In genomic region chr15:82810061-82810862, GRCh38 we compare ENCODE assay signal across 8 cellular contexts. TPM values are rescaled to one million over a fixed set of nuclear protein-coding genes. Genes with fewer than 3 reads are reported as not detected.
DNase-seq lines count a peak whose midpoint lies in the region; ATAC-seq and TF ChIP-seq lines count a peak whose summit lies in the region.

No MANE protein-coding gene starts in this region.

- H3K9me3 ChIP-seq in ES-I3 (ENCODE audit: control insufficient read depth, insufficient read depth, low read length), result no peaks in the 10 kb centered on the region
- H3K9me3 ChIP-seq in mononuclear cell (ENCODE audit: low read depth, low read length), result no peaks in the 10 kb centered on the region
- no peaks in the 10 kb centered on the region for H3K9me3 ChIP-seq in thymus (ENCODE audit: control insufficient read depth)

- WGBS in thymus, result under 1% methylated on average over 80 of the region's 80 CpGs

- H3K4me3 Mint-ChIP-seq in effector memory CD8-positive, alpha-beta T cell, result peak overlapping the region; percentile 86 to 90

- H3K27ac ChIP-seq in thymus (ENCODE audit: low read depth), result peak overlapping the region; percentile 97

- H3K9me3 Mint-ChIP-seq in effector memory CD8-positive, alpha-beta T cell, result no peaks in the 10 kb centered on the region

- H3K36me3 ChIP-seq in ES-I3 (ENCODE audit: insufficient read depth, low read length) (peaks cover 3% of the 10 kb centered on the region; the same call in 1 of the 2 replicates), thymus (ENCODE audit: control insufficient read depth, insufficient read depth) (no peaks in the 10 kb centered on the region)

- H3K4me3 ChIP-seq in LNCaP clone FGC (ENCODE audit: low read depth, low read length) (peak overlapping the region; percentile 68), mononuclear cell (ENCODE audit: low read length) (peak overlapping the region; percentile 94), thymus (ENCODE audit: low read length) (peak overlapping the region; percentile 98)

- DNase-seq in LNCaP clone FGC (ENCODE audit: low read depth) (no peak), NCI-H2029 treated with DMSO at 0.1 percent for 48 hours (lab: John Stamatoyannopoulos, UW) (no peak)
- peak; percentile 12 for DNase-seq in activated CD4-positive, alpha-beta T cell treated with anti-CD3 and anti-CD28 coated beads for 1 hour
- DNase-seq in effector memory CD8-positive, alpha-beta T cell, result peak; percentile 16 to 27 (median 24)

- no peak for TF ChIP-seq CTCF in LNCaP clone FGC (IDR thresholded peaks at IDR 0.05; ENCODE audit: control insufficient read depth, extremely low read depth, insufficient read depth)

- H3K27ac Mint-ChIP-seq in effector memory CD8-positive, alpha-beta T cell, result peak overlapping the region; percentile 97

- peak overlapping the region; percentile 83 for H3K9ac ChIP-seq in ES-I3 (ENCODE audit: low read depth, low read length)

- H3K36me3 Mint-ChIP-seq in effector memory CD8-positive, alpha-beta T cell (ENCODE audit: insufficient read depth), result peaks cover 54% of the 10 kb centered on the region

- no peaks in the 10 kb centered on the region for H3K27me3 Mint-ChIP-seq in effector memory CD8-positive, alpha-beta T cell

- peaks cover 20 to 40% of the 10 kb centered on the region in 2 donors for H3K4me1 Mint-ChIP-seq in effector memory CD8-positive, alpha-beta T cell (ENCODE audit: low read depth in 2 of 2)

- ATAC-seq in GM21737 (IDR thresholded peaks at IDR 0.05; ENCODE audit: unreplicated experiment), result peak; percentile 15
- ATAC-seq in effector memory CD8-positive, alpha-beta T cell (replicated peaks), result peak; percentile 19

- H3K4me1 ChIP-seq in ES-I3 (ENCODE audit: insufficient read depth, low read length) (peaks cover 6% of the 10 kb centered on the region; the same call in 1 of the 2 replicates), mononuclear cell (ENCODE audit: insufficient read depth, low read length) (peaks cover 20% of the 10 kb centered on the region), thymus (ENCODE audit: control insufficient read depth, insufficient read depth, low read length) (peaks cover 4% of the 10 kb centered on the region)

- no peaks in the 10 kb centered on the region for H3K27me3 ChIP-seq in mononuclear cell (ENCODE audit: insufficient read depth, low read length)
- no peaks in the 10 kb centered on the region for H3K27me3 ChIP-seq in thymus (ENCODE audit: control insufficient read depth, insufficient read depth)

RNA-seq across cellular contexts. Expression of gene WHAMM, which starts 0.8 kb away (rescaled TPM):
- 73.6 TPM for total RNA-seq in mononuclear cell
- 7.8 TPM for polyA plus RNA-seq in thymus

RNA-seq across cellular contexts. Expression of gene FSD2, which starts 4.4 kb away (rescaled TPM):
- under 0.01 TPM for total RNA-seq in mononuclear cell
- polyA plus RNA-seq in thymus, result 0.05 TPM

Comparison
In these comparisons a context has a peak if more than half of its experiments do, and no peak if none do; other contexts are left out.
1. DNase-seq: peak in activated CD4-positive, alpha-beta T cell treated with anti-CD3 and anti-CD28 coated beads for 1 hour (single experiment) and effector memory CD8-positive, alpha-beta T cell (3 of 3); none in LNCaP clone FGC (single experiment) and NCI-H2029 treated with DMSO at 0.1 percent for 48 hours (single experiment).
2. Peak in every context shown above with its lines, with median percentiles within 50 percentile points of each other: H3K4me3 ChIP-seq.